ENCODE assay signal across 1 cellular context in the genomic region with DNA sequence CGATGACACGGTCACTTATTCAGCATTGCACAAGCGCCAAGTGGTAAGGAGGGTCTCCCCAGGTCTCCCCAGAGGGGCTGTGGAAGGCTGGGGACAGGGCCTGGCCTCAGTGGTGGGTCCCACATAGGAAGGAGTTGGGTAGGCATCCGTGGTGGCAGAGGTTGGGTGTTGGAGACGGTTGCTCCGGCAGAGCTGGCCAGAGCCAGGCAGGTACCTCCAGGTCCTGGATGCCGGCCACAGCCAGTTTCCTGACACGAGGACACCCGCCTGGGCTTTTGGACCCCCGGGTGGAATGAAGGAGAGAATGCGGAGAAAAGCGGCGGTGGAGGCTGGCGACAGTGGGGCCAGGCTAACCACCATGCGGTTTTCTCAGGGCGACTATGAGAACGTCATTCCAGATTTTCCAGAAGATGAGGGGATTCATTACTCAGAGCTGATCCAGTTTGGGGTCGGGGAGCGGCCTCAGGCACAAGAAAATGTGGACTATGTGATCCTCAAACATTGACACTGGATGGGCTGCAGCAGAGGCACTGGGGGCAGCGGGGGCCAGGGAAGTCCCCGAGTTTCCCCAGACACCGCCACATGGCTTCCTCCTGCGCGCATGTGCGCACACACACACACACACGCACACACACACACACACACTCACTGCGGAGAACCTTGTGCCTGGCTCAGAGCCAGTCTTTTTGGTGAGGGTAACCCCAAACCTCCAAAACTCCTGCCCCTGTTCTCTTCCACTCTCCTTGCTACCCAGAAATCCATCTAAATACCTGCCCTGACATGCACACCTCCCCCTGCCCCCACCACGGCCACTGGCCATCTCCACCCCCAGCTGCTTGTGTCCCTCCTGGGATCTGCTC.
TF ChIP-seq lines count a peak whose summit lies in the region.

No MANE protein-coding gene starts in this region.

TF ChIP-seq in HepG2, 621 proteins besides CTCF, POLR2A, EP300 and RAD21 (continues in another document):
- TF ChIP-seq BCLAF1 (IDR thresholded peaks at IDR 0.05) (no peak), SP4 (CRISPR knock-in tag; IDR thresholded peaks at IDR 0.05) (no peak), BRCA1 (CRISPR knock-in tag; IDR thresholded peaks at IDR 0.05) (no peak), SRSF9 (IDR thresholded peaks at IDR 0.05; ENCODE audit: borderline replicate concordance, insufficient read depth, low read depth, low read length, poor library complexity, severe bottlenecking) (no peak), ZBTB21 (CRISPR knock-in tag; IDR thresholded peaks at IDR 0.05) (no peak), ZNF646 (CRISPR knock-in tag; IDR thresholded peaks at IDR 0.05) (0 out of 2 replicates have a peak, but pooled peaks have one; percentile 27), HOXA3 (CRISPR knock-in tag; IDR thresholded peaks at IDR 0.05) (peak; percentile 64; the same call in 1 of the 2 replicates), ZNF75D (CRISPR knock-in tag; IDR thresholded peaks at IDR 0.05; ENCODE audit: borderline replicate concordance) (no peak), ZNF562 (CRISPR knock-in tag; IDR thresholded peaks at IDR 0.05; ENCODE audit: borderline replicate concordance) (no peak), PATZ1 (CRISPR knock-in tag; IDR thresholded peaks at IDR 0.05) (peak; percentile 69; the same call in 1 of the 2 replicates), MAX (IDR thresholded peaks at IDR 0.05) (peak; percentile 19; the same call in 1 of the 2 replicates), GZF1 (CRISPR knock-in tag; IDR thresholded peaks at IDR 0.05) (no peak), ZNF367 (CRISPR knock-in tag; IDR thresholded peaks at IDR 0.05; ENCODE audit: borderline replicate concordance) (no peak), FOXO1 (CRISPR knock-in tag; IDR thresholded peaks at IDR 0.05) (no peak), TEAD3 (CRISPR knock-in tag; optimal IDR thresholded peaks at IDR 0.05; ENCODE audit: borderline replicate concordance) (peak; percentile 54), NFKBIZ (CRISPR knock-in tag; IDR thresholded peaks at IDR 0.05) (no peak), ZNF468 (CRISPR knock-in tag; IDR thresholded peaks at IDR 0.05) (no peak), MNT (IDR thresholded peaks at IDR 0.05) (peak; percentile 80), DNMT1 (CRISPR knock-in tag; IDR thresholded peaks at IDR 0.05) (no peak), MTF2 (CRISPR knock-in tag; IDR thresholded peaks at IDR 0.05; ENCODE audit: borderline replicate concordance) (no peak)
- TF ChIP-seq, protein P1, sequence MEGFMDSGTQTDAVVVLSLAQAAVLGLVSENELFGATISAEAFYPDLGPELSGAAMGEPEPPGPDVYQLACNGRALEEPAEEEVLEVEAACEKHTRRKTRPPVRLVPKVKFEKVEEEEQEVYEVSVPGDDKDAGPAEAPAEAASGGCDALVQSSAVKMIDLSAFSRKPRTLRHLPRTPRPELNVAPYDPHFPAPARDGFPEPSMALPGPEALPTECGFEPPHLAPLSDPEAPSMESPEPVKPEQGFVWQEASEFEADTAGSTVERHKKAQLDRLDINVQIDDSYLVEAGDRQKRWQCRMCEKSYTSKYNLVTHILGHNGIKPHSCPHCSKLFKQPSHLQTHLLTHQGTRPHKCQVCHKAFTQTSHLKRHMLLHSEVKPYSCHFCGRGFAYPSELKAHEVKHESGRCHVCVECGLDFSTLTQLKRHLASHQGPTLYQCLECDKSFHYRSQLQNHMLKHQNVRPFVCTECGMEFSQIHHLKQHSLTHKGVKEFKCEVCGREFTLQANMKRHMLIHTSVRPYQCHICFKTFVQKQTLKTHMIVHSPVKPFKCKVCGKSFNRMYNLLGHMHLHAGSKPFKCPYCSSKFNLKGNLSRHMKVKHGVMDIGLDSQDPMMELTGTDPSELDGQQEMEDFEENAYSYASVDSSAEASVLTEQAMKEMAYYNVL (CRISPR knock-in tag; IDR thresholded peaks at IDR 0.05; ENCODE audit: borderline replicate concordance): no peak
- TF ChIP-seq, protein P2, sequence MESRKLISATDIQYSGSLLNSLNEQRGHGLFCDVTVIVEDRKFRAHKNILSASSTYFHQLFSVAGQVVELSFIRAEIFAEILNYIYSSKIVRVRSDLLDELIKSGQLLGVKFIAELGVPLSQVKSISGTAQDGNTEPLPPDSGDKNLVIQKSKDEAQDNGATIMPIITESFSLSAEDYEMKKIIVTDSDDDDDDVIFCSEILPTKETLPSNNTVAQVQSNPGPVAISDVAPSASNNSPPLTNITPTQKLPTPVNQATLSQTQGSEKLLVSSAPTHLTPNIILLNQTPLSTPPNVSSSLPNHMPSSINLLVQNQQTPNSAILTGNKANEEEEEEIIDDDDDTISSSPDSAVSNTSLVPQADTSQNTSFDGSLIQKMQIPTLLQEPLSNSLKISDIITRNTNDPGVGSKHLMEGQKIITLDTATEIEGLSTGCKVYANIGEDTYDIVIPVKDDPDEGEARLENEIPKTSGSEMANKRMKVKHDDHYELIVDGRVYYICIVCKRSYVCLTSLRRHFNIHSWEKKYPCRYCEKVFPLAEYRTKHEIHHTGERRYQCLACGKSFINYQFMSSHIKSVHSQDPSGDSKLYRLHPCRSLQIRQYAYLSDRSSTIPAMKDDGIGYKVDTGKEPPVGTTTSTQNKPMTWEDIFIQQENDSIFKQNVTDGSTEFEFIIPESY (CRISPR knock-in tag; IDR thresholded peaks at IDR 0.05): peak; percentile 64; the same call in 1 of the 2 replicates
- TF ChIP-seq, protein P3, sequence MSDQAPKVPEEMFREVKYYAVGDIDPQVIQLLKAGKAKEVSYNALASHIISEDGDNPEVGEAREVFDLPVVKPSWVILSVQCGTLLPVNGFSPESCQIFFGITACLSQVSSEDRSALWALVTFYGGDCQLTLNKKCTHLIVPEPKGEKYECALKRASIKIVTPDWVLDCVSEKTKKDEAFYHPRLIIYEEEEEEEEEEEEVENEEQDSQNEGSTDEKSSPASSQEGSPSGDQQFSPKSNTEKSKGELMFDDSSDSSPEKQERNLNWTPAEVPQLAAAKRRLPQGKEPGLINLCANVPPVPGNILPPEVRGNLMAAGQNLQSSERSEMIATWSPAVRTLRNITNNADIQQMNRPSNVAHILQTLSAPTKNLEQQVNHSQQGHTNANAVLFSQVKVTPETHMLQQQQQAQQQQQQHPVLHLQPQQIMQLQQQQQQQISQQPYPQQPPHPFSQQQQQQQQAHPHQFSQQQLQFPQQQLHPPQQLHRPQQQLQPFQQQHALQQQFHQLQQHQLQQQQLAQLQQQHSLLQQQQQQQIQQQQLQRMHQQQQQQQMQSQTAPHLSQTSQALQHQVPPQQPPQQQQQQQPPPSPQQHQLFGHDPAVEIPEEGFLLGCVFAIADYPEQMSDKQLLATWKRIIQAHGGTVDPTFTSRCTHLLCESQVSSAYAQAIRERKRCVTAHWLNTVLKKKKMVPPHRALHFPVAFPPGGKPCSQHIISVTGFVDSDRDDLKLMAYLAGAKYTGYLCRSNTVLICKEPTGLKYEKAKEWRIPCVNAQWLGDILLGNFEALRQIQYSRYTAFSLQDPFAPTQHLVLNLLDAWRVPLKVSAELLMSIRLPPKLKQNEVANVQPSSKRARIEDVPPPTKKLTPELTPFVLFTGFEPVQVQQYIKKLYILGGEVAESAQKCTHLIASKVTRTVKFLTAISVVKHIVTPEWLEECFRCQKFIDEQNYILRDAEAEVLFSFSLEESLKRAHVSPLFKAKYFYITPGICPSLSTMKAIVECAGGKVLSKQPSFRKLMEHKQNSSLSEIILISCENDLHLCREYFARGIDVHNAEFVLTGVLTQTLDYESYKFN (CRISPR knock-in tag; conservative IDR thresholded peaks at IDR 0.05): peak; percentile 66
- TF ChIP-seq, protein P4, sequence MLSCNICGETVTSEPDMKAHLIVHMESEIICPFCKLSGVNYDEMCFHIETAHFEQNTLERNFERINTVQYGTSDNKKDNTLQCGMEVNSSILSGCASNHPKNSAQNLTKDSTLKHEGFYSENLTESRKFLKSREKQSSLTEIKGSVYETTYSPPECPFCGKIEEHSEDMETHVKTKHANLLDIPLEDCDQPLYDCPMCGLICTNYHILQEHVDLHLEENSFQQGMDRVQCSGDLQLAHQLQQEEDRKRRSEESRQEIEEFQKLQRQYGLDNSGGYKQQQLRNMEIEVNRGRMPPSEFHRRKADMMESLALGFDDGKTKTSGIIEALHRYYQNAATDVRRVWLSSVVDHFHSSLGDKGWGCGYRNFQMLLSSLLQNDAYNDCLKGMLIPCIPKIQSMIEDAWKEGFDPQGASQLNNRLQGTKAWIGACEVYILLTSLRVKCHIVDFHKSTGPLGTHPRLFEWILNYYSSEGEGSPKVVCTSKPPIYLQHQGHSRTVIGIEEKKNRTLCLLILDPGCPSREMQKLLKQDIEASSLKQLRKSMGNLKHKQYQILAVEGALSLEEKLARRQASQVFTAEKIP (CRISPR knock-in tag; IDR thresholded peaks at IDR 0.05; ENCODE audit: borderline replicate concordance): no peak
